In the genomic region with DNA sequence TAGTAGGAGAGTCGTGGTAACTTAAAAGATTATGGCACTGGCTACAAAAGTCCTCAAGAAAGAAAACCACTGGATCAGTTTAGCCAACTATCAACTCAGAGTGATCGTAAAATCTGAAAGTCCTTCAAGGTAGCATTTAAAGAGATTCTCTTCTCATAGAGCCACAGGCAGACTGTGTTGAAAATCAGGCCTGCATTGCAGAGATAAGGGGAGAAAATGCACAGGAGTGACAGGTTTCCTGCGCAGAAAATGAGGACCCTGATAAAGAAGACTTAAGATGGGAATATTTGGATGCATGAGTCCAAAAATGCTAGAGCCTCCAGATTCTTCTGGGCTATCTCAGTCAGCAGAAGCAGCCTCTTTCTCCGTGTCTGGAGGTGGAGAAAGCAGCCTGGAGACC, we compare ENCODE assay signal across 34 cellular contexts.
"Had no signal": no experiment of that assay in that cellular context is flagged by ENCODE, and none has a peak within 500 bp of the region (broad histone marks: within the 10 kb centered on the region; RNA-seq: fewer than 3 reads in every experiment).

No MANE protein-coding gene starts in this region.

- H3K27ac ChIP-seq: adrenal gland, body of pancreas, brain microvascular endothelial cell, breast epithelium, WERI-Rb-1 had no signal

- H3K36me3 ChIP-seq: adrenal gland, brain microvascular endothelial cell, breast epithelium, WERI-Rb-1 had no signal

- H3K9me3 ChIP-seq: adrenal gland, body of pancreas, breast epithelium had no signal

- ATAC-seq: activated CD4-positive, alpha-beta T cell treated with anti-CD3 and anti-CD28 coated beads for 36 hours; activated CD4-positive, CD25-positive, alpha-beta regulatory T cell treated with anti-CD3 and anti-CD28 coated beads, Interleukin-2, amount 50 U/mL, for 24 hours; activated CD8-positive, alpha-beta T cell treated with anti-CD3 and anti-CD28 coated beads for 36 hours; activated naive CD4-positive, alpha-beta T cell treated with anti-CD3 and anti-CD28 coated beads, Interleukin-2, amount 50 U/mL, for 72 hours; activated T-cell treated with anti-CD3 and anti-CD28 coated beads, Interleukin-2, amount 50 U/mL, for 4 hours; activated T-cell treated with anti-CD3 and anti-CD28 coated beads, Interleukin-2, amount 50 U/mL, for 72 hours; activated T-helper 17 cell treated with anti-CD3 and anti-CD28 coated beads, Interleukin-2, amount 50 U/mL, for 72 hours; body of pancreas; WTC11 had no signal

- H3K27me3 ChIP-seq: adrenal gland, body of pancreas, brain microvascular endothelial cell, breast epithelium had no signal

- DNase-seq: activated CD4-positive, alpha-beta memory T cell treated with anti-CD3 and anti-CD28 coated beads for 36 hours; activated CD4-positive, alpha-beta T cell treated with anti-CD3 and anti-CD28 coated beads for 1 hour; activated CD4-positive, alpha-beta T cell treated with anti-CD3 and anti-CD28 coated beads for 36 hours; activated CD4-positive, alpha-beta T cell treated with anti-CD3 and anti-CD28 coated beads for 48 hours; activated CD4-positive, alpha-beta T cell treated with anti-CD3 and anti-CD28 coated beads, Interleukin-2, amount 10 ng/mL, durations not matched to agents 7 days and 5 days; activated CD4-positive, CD25-positive, alpha-beta regulatory T cell; activated CD8-positive, alpha-beta memory T cell treated with anti-CD3 and anti-CD28 coated beads, Interleukin-2, amount 50 U/mL, for 4 hours; activated CD8-positive, alpha-beta T cell treated with anti-CD3 and anti-CD28 coated beads for 36 hours; activated effector memory CD4-positive, alpha-beta T cell treated with anti-CD3 and anti-CD28 coated beads, Interleukin-2, amount 50 U/mL, for 16 hours; activated gamma-delta T cell treated with Interleukin-2 at 50 U/mL for 16 hours; activated naive CD4-positive, alpha-beta T cell; activated naive CD4-positive, alpha-beta T cell treated with anti-CD3 and anti-CD28 coated beads for 36 hours; activated naive CD4-positive, alpha-beta T cell treated with anti-CD3 and anti-CD28 coated beads, Interleukin-2, amount 50 U/mL, for 16 hours; activated naive CD8-positive, alpha-beta T cell treated with anti-CD3 and anti-CD28 coated beads for 36 hours; activated T-cell treated with anti-CD3 and anti-CD28 coated beads for 4 hours; activated T-cell treated with anti-CD3 and anti-CD28 coated beads, Interleukin-2, amount 50 U/mL, for 1 hour; activated T-cell treated with anti-CD3 and anti-CD28 coated beads, Interleukin-2, amount 50 U/mL, for 4 hours; activated T-cell treated with anti-CD3 and anti-CD28 coated beads, Interleukin-2, amount 50 U/mL, for 72 hours; adrenal gland; amniotic stem cell; aorta; body of pancreas; brain microvascular endothelial cell; cerebellar nuclear complex; T-helper 1 cell; T-helper 2 cell; T-helper 9 cell; WERI-Rb-1 had no signal

- H3K4me3 ChIP-seq: adrenal gland, body of pancreas, breast epithelium had no signal

- FAIRE-seq: astrocyte had no signal

- H3K4me1 ChIP-seq: adrenal gland, body of pancreas, breast epithelium had no signal
